In genomic region chr10:70403483-70404035, GRCh38 we compare ENCODE assay signal across 8 cellular contexts. TPM values are rescaled to one million over a fixed set of nuclear protein-coding genes. Genes with fewer than 3 reads are reported as not detected.
DNase-seq lines count a peak whose midpoint lies in the region; ATAC-seq and TF ChIP-seq lines count a peak whose summit lies in the region.

No MANE protein-coding gene starts in this region.

- peaks cover 2% of the 10 kb centered on the region for H3K27me3 Mint-ChIP-seq in activated T-helper 1 cell treated with anti-CD3 and anti-CD28 coated beads, Interleukin-12 subunit alpha, Interleukin-12 subunit beta, Interleukin-2, Interleukin-4 antibody, amounts not matched to agents 30 ng/mL and 10 ng/mL and 1 ng/mL, durations not matched to agents 14 hours and 24 hours and 36 hours (ENCODE audit: insufficient read depth)

- no peaks in the 10 kb centered on the region for H3K27me3 ChIP-seq in GM23248 (replicated peaks; ENCODE audit: insufficient read depth)
- H3K27me3 ChIP-seq in mesendoderm (ENCODE audit: insufficient read depth, low read length, poor library complexity), result no peaks in the 10 kb centered on the region

- H3K4me3 Mint-ChIP-seq in activated T-helper 1 cell treated with anti-CD3 and anti-CD28 coated beads, Interleukin-12 subunit alpha, Interleukin-12 subunit beta, Interleukin-2, Interleukin-4 antibody, amounts not matched to agents 30 ng/mL and 10 ng/mL and 1 ng/mL, durations not matched to agents 14 hours and 24 hours and 36 hours, result peak overlapping the region; percentile 96

- H3K56ac ChIP-seq in mesendoderm (ENCODE audit: low read length), result peak overlapping the region; percentile 45

- peaks cover 21% of the 10 kb centered on the region for H3F3A ChIP-seq in GM23248 (ENCODE audit: insufficient read depth)

- DNase-seq in GM23248 (no peak), mesendoderm (no peak), NCI-H526 (lab: John Stamatoyannopoulos, UW) (no peak), COLO829 (ENCODE audit: low spot score) (no peak)
- no peak for DNase-seq in activated T-helper 1 cell treated with anti-CD3 and anti-CD28 coated beads, Interleukin-12 subunit alpha, Interleukin-12 subunit beta, Interleukin-2, Interleukin-4 antibody, amounts not matched to agents 30 ng/mL and 10 ng/mL and 1 ng/mL, durations not matched to agents 14 hours and 24 hours and 36 hours (ENCODE audit: low spot score)

- H3K27ac ChIP-seq in C4-2B, result peak overlapping the region; percentile 86
- H3K27ac ChIP-seq in GM23248, result no peak overlapping the region; the same call in 1 of the 2 replicates
- H3K27ac ChIP-seq in mesendoderm (ENCODE audit: low read depth, low read length), result no peak overlapping the region

- H3K9me3 ChIP-seq in GM23248 (ENCODE audit: low read depth), result no peaks in the 10 kb centered on the region

- peaks cover 9% of the 10 kb centered on the region for H3K79me1 ChIP-seq in mesendoderm (ENCODE audit: low read length)

- H3K27ac Mint-ChIP-seq in activated T-helper 1 cell treated with anti-CD3 and anti-CD28 coated beads, Interleukin-12 subunit alpha, Interleukin-12 subunit beta, Interleukin-2, Interleukin-4 antibody, amounts not matched to agents 30 ng/mL and 10 ng/mL and 1 ng/mL, durations not matched to agents 14 hours and 24 hours and 36 hours, result peak overlapping the region; percentile 73

- H2BK15ac ChIP-seq in mesendoderm (replicated peaks; ENCODE audit: low read depth), result no peak overlapping the region

- no peaks in the 10 kb centered on the region for H3K9me3 Mint-ChIP-seq in activated T-helper 1 cell treated with anti-CD3 and anti-CD28 coated beads, Interleukin-12 subunit alpha, Interleukin-12 subunit beta, Interleukin-2, Interleukin-4 antibody, amounts not matched to agents 30 ng/mL and 10 ng/mL and 1 ng/mL, durations not matched to agents 14 hours and 24 hours and 36 hours

- H3K18ac ChIP-seq in mesendoderm (ENCODE audit: low read length), result no peak overlapping the region

- no peak overlapping the region for H3K4ac ChIP-seq in mesendoderm (ENCODE audit: low read depth, low read length)

- intact Hi-C loops in activated T-helper 1 cell treated with anti-CD3 and anti-CD28 coated beads, Interleukin-12 subunit alpha, Interleukin-12 subunit beta, Interleukin-2, Interleukin-4 antibody, amounts not matched to agents 30 ng/mL and 10 ng/mL and 1 ng/mL, durations not matched to agents 14 hours and 24 hours and 36 hours (cut with micrococcal nuclease), result loop anchor here (1.0 to 10.0 kb wide), 8 partner anchors 21 to 1671 kb away; partner anchors contain the start of genes LRRC20, PCBD1, PPA1 and SAR1A

- H3K36me3 Mint-ChIP-seq in activated T-helper 1 cell treated with anti-CD3 and anti-CD28 coated beads, Interleukin-12 subunit alpha, Interleukin-12 subunit beta, Interleukin-2, Interleukin-4 antibody, amounts not matched to agents 30 ng/mL and 10 ng/mL and 1 ng/mL, durations not matched to agents 14 hours and 24 hours and 36 hours (ENCODE audit: low read depth), result peaks cover 11% of the 10 kb centered on the region

- TF ChIP-seq CTCF in C4-2B (conservative IDR thresholded peaks at IDR 0.05), result no peak

- WGBS in GM23248 (ENCODE audit: low coverage in 1 of 2, low lambda C conversion rate in 2 of 2, missing lambda C conversion rate in 2 of 2), 2 experiments, result 1 to 2% methylated on average over 12 of the region's 12 CpGs
- no CpG with 5 or more reads among the region's 12 CpGs for WGBS in mesendoderm (ENCODE audit: extremely low coverage, insufficient coverage, low lambda C conversion rate)

- H4K8ac ChIP-seq in mesendoderm (ENCODE audit: low read depth, low read length), result no peak overlapping the region

- H4K20me1 ChIP-seq in GM23248 (ENCODE audit: insufficient read depth), result peaks cover 5% of the 10 kb centered on the region

- in situ Hi-C loops in GM23248 (cut with MboI), result no loop called here

- H4K5ac ChIP-seq in mesendoderm (ENCODE audit: low read length), result no peak overlapping the region

- no peaks in the 10 kb centered on the region for H3K36me3 ChIP-seq in GM23248 (ENCODE audit: low read depth)
- no peaks in the 10 kb centered on the region for H3K36me3 ChIP-seq in mesendoderm (ENCODE audit: control insufficient read depth, insufficient read depth, low read length)

- H3K79me2 ChIP-seq in GM23248 (ENCODE audit: insufficient read depth) (peaks cover 42% of the 10 kb centered on the region), mesendoderm (ENCODE audit: control insufficient read depth, insufficient read depth, low read length) (peaks cover 27% of the 10 kb centered on the region)

- H3K9ac ChIP-seq in GM23248, result peak overlapping the region; percentile 98
- peak overlapping the region; percentile 31 for H3K9ac ChIP-seq in mesendoderm (ENCODE audit: low read length)

- H2BK5ac ChIP-seq in mesendoderm (ENCODE audit: low read length), result no peak overlapping the region

- no peaks in the 10 kb centered on the region for H3K9me2 ChIP-seq in GM23248 (ENCODE audit: insufficient read depth)

- H3K4me2 ChIP-seq in GM23248 (ENCODE audit: unreplicated experiment) (peak overlapping the region; percentile 79), mesendoderm (ENCODE audit: low read length) (no peak overlapping the region)

- no peak for ATAC-seq in HG03025 (IDR thresholded peaks at IDR 0.05; ENCODE audit: low FRiP score, unreplicated experiment)
- no peak for ATAC-seq in HG02571 (IDR thresholded peaks at IDR 0.05; ENCODE audit: unreplicated experiment)

- H2BK120ac ChIP-seq in mesendoderm (ENCODE audit: low read depth, low read length), result no peak overlapping the region

- H3K4me1 ChIP-seq in GM23248 (ENCODE audit: insufficient read depth) (peaks cover 19% of the 10 kb centered on the region), mesendoderm (ENCODE audit: control insufficient read depth, low read depth, low read length) (peaks cover 4% of the 10 kb centered on the region)

- H2AFZ ChIP-seq in GM23248, result peak overlapping the region; percentile 93

- H3K4me1 Mint-ChIP-seq in activated T-helper 1 cell treated with anti-CD3 and anti-CD28 coated beads, Interleukin-12 subunit alpha, Interleukin-12 subunit beta, Interleukin-2, Interleukin-4 antibody, amounts not matched to agents 30 ng/mL and 10 ng/mL and 1 ng/mL, durations not matched to agents 14 hours and 24 hours and 36 hours (ENCODE audit: low read depth), result peaks cover 33% of the 10 kb centered on the region

- no peak overlapping the region for H3K23ac ChIP-seq in mesendoderm (ENCODE audit: low read length)

- no peak overlapping the region for H2AK5ac ChIP-seq in mesendoderm (ENCODE audit: low read length)

- H3K4me3 ChIP-seq in GM23248 (peak overlapping the region; percentile 100), mesendoderm (ENCODE audit: low read length) (no peak overlapping the region)

RNA-seq across cellular contexts. Expression of gene EIF4EBP2, which starts 0.4 kb away (rescaled TPM):
- 32.0 and 34.8 TPM in 2 replicates for total RNA-seq in GM23248 (2014; rRNA removed; shearing (Covaris generic))
- polyA plus RNA-seq in GM23248 (2016; fragmentation: Nextera tagmentation; extraction: Ambion mirVana), result 18.2 and 18.4 TPM in 2 replicates
- 36.6 and 37.7 TPM in 2 replicates for total RNA-seq in activated T-helper 1 cell treated with anti-CD3 and anti-CD28 coated beads, Interleukin-12 subunit alpha, Interleukin-12 subunit beta, Interleukin-2, Interleukin-4 antibody, amounts not matched to agents 30 ng/mL and 10 ng/mL and 1 ng/mL, durations not matched to agents 14 hours and 24 hours and 36 hours
- 106 TPM for polyA plus RNA-seq in mesendoderm (2013, experiment 1 of 2)
- 104 TPM for polyA plus RNA-seq in mesendoderm (2013, experiment 2 of 2)

RNA-seq across cellular contexts. Expression of gene LRRC20, which starts 21.1 kb away (rescaled TPM):
- total RNA-seq in GM23248 (2014; rRNA removed; shearing (Covaris generic)), result 4.9 and 6.6 TPM in 2 replicates
- 1.5 and 1.8 TPM in 2 replicates for polyA plus RNA-seq in GM23248 (2016; fragmentation: Nextera tagmentation; extraction: Ambion mirVana)
- total RNA-seq in activated T-helper 1 cell treated with anti-CD3 and anti-CD28 coated beads, Interleukin-12 subunit alpha, Interleukin-12 subunit beta, Interleukin-2, Interleukin-4 antibody, amounts not matched to agents 30 ng/mL and 10 ng/mL and 1 ng/mL, durations not matched to agents 14 hours and 24 hours and 36 hours, result 14.6 and 14.9 TPM in 2 replicates
- 7.1 TPM for polyA plus RNA-seq in mesendoderm (2013, experiment 1 of 2)
- 7.8 TPM for polyA plus RNA-seq in mesendoderm (2013, experiment 2 of 2)

RNA-seq across cellular contexts. Expression of gene NODAL, which starts 37.9 kb away (rescaled TPM):
- total RNA-seq in GM23248 (2014; rRNA removed; shearing (Covaris generic)), result not detected in 2 replicates
- polyA plus RNA-seq in GM23248 (2016; fragmentation: Nextera tagmentation; extraction: Ambion mirVana), result not detected in 2 replicates
- not detected in 2 replicates for total RNA-seq in activated T-helper 1 cell treated with anti-CD3 and anti-CD28 coated beads, Interleukin-12 subunit alpha, Interleukin-12 subunit beta, Interleukin-2, Interleukin-4 antibody, amounts not matched to agents 30 ng/mL and 10 ng/mL and 1 ng/mL, durations not matched to agents 14 hours and 24 hours and 36 hours
- polyA plus RNA-seq in mesendoderm (2013, experiment 1 of 2), result 318 TPM
- 312 TPM for polyA plus RNA-seq in mesendoderm (2013, experiment 2 of 2)
